ENCODE assay signal across 21 cellular contexts in the genomic region with DNA sequence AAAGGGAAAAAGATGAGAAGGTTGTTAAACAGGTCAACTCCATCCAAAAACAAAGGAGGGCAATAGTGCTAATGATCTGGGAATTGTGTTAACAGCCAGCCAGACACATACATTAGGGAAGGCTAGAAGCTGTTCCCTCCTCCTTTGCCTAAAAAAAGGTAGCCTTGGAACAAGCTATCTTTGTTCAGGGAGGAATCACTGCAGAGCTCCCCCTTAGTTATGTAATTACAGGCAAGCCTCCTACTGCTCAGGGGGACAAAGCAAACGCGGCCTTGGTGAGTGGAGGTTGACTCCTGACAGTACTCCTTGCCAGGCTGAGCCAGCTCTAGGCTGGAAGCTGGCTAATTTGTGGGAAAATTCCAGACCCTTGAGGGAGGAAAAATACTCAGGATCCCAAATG.
DNase-seq lines count a peak whose midpoint lies in the region; TF ChIP-seq lines count a peak whose summit lies in the region.
"Had no signal": no experiment of that assay in that cellular context is flagged by ENCODE, and none has a peak within 500 bp of the region (broad histone marks: within the 10 kb centered on the region; RNA-seq: fewer than 3 reads in every experiment).

No MANE protein-coding gene starts in this region.

- H3K36me3 ChIP-seq in H7 (replicated peaks; ENCODE audit: control insufficient read depth, insufficient read depth, low read length) (no peaks in the 10 kb centered on the region), NT2/D1 (ENCODE audit: insufficient read depth, insufficient read length, low read length) (no peaks in the 10 kb centered on the region), iPS-18a (ENCODE audit: control insufficient read depth, low read depth, low read length) (no peaks in the 10 kb centered on the region), brain microvascular endothelial cell (replicated peaks) (no peaks in the 10 kb centered on the region)
- H3K36me3 ChIP-seq: gastroesophageal sphincter had no signal

- no peak overlapping the region for H3K9ac ChIP-seq in NT2/D1 (ENCODE audit: insufficient read length, low read depth)
- H3K9ac ChIP-seq in iPS-18a (ENCODE audit: low read length), result no peak overlapping the region
- H3K9ac ChIP-seq: GM23248 had no signal

- peak; percentile 15 for DNase-seq in H7
- peak; percentile 91 for DNase-seq in NT2/D1 (ENCODE audit: low read depth, low spot score)
- DNase-seq in pons (ENCODE audit: low spot score), result peak; percentile 14
- no peak for DNase-seq in stimulated activated CD4-positive, alpha-beta T cell treated with anti-CD3 and anti-CD28 coated beads, Interleukin-2, amount 100 ng/mL, for 24 hours
- DNase-seq in DMS79 (lab: John Stamatoyannopoulos, UW), result no peak
- DNase-seq in brain microvascular endothelial cell, result no peak
- DNase-seq: activated CD4-positive, alpha-beta T cell treated with anti-CD3 and anti-CD28 coated beads for 48 hours; activated CD8-positive, alpha-beta memory T cell treated with anti-CD3 and anti-CD28 coated beads, Interleukin-2, amount 10 ng/mL, durations not matched to agents 7 days and 5 days; activated naive CD4-positive, alpha-beta T cell treated with anti-CD3 and anti-CD28 coated beads, Interleukin-2, amount 50 U/mL, for 16 hours; GM23248; hippocampal formation; KG1; left cardiac atrium; mesenchymal stem cell; NCI-H2171; NCI-H524 treated with DMSO at 0.1 percent for 48 hours; SJCRH30 had no signal

- H3K27ac ChIP-seq in iPS-18a (ENCODE audit: low read length), result peak overlapping the region; percentile 23
- no peak overlapping the region for H3K27ac ChIP-seq in brain microvascular endothelial cell
- H3K27ac ChIP-seq: C4-2B, gastroesophageal sphincter, GM23248, SJCRH30 had no signal

- H3K27me3 ChIP-seq in H7 (ENCODE audit: control insufficient read depth, insufficient read depth, low read length), result no peaks in the 10 kb centered on the region; the same call in 1 of the 2 replicates
- H3K27me3 ChIP-seq in NT2/D1 (ENCODE audit: insufficient read depth, insufficient read length), result peaks cover 25% of the 10 kb centered on the region
- no peaks in the 10 kb centered on the region for H3K27me3 ChIP-seq in iPS-18a (ENCODE audit: control insufficient read depth, insufficient read depth, low read length)
- H3K27me3 ChIP-seq in brain microvascular endothelial cell (replicated peaks), result no peaks in the 10 kb centered on the region
- H3K27me3 ChIP-seq: SJCRH30 had no signal

- no peak for TF ChIP-seq CTCF in brain microvascular endothelial cell (IDR thresholded peaks at IDR 0.05; ENCODE audit: low read depth, low read length, missing control alignments)

- in situ Hi-C loops in brain microvascular endothelial cell (cut with HindIII; ENCODE audit: low pct_ligation_motif_present, low sequenced_read_pairs), result no loop called here

- peaks cover 3% of the 10 kb centered on the region for H3K4me1 ChIP-seq in NT2/D1 (ENCODE audit: insufficient read depth, insufficient read length)
- peaks cover 36% of the 10 kb centered on the region for H3K4me1 ChIP-seq in iPS-18a (ENCODE audit: control insufficient read depth, low read depth, low read length)
- H3K4me1 ChIP-seq: gastroesophageal sphincter, SJCRH30 had no signal

- H3K9me3 ChIP-seq in NT2/D1 (ENCODE audit: insufficient read depth, low read length) (peaks cover 5% of the 10 kb centered on the region; the same call in 1 of the 2 replicates), iPS-18a (ENCODE audit: control insufficient read depth, low read depth, low read length) (no peaks in the 10 kb centered on the region)
- H3K9me3 ChIP-seq: gastroesophageal sphincter, SJCRH30 had no signal

- no peak overlapping the region for H3K4me3 ChIP-seq in H7 (ENCODE audit: insufficient read depth, low read depth, low read length)
- no peak overlapping the region for H3K4me3 ChIP-seq in NT2/D1 (ENCODE audit: insufficient read length, low read depth)
- peak overlapping the region; percentile 37 for H3K4me3 ChIP-seq in iPS-18a (ENCODE audit: low read length)
- no peak overlapping the region for H3K4me3 ChIP-seq in brain microvascular endothelial cell (ENCODE audit: low read depth, low read length)
- H3K4me3 ChIP-seq: gastroesophageal sphincter, GM23248, SJCRH30, smooth muscle cell had no signal

Comparison
In these comparisons a context has a peak if more than half of its experiments do, and no peak if none do; other contexts are left out.
1. DNase-seq: peak in H7 (single experiment), NT2/D1 (single experiment) and pons (single experiment); none in stimulated activated CD4-positive, alpha-beta T cell treated with anti-CD3 and anti-CD28 coated beads, Interleukin-2, amount 100 ng/mL, for 24 hours (0 of 2), DMS79 (single experiment) and brain microvascular endothelial cell (single experiment).